ENCODE assay signal across 8 cellular contexts in the genomic region with DNA sequence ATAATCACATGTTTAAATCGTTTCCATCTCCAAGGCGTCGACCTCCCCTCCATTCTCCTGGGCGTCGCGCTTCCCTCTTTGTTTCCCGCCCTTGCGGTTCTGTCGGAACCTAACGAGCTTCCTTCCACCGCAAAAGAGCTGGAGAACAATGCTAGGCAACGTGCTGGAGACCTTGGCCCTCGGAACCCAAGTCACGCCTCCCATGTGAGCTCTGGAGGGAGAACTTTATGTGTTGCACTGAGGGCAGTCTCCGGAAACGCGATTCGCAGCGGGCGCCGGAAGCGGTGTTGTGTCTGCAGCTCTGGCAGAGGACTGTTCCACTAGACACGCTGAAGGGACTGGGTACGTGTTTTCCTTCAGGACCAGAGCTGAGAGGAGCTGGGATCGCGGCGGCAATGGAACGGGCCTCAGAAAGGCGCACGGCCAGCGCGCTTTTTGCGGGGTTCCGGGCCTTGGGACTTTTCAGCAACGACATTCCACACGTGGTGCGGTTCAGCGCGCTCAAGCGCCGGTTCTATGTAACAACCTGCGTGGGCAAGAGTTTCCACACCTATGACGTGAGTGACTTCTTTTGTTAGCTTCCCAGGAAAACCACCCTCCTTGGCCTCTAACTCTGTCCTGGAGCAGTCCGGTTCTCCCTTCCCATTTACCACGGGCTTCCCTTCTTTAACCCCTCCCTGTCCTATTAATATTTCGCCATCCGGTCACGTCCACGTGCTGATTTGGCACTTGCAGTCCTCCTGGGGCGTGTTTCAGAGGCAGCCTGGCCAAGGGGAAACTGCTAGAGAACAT. TPM values are rescaled to one million over a fixed set of nuclear protein-coding genes. Genes with fewer than 3 reads are reported as not detected.
DNase-seq lines count a peak whose midpoint lies in the region; ATAC-seq, FAIRE-seq and TF ChIP-seq lines count a peak whose summit lies in the region.

Gene WDR36, plus strand, starts transcription at position 287 of the 792 bp plus-strand sequence. Its CDS starts 109 bp downstream, at position 396.

- no peak for TF ChIP-seq CTCF in OCI-LY3 (IDR thresholded peaks at IDR 0.05; ENCODE audit: low read depth, low read length)
- TF ChIP-seq CTCF in endothelial cell of umbilical vein (IDR thresholded peaks at IDR 0.05; ENCODE audit: extremely low read depth in 1 of 2, insufficient read depth in 1 of 2, low read depth in 1 of 2, low read length in 2 of 2) = no peak
- no peak for TF ChIP-seq CTCF in mesothelial cell of epicardium (IDR thresholded peaks at IDR 0.05; ENCODE audit: unreplicated experiment)

- peaks cover 19% of the 10 kb centered on the region for H3K4me1 ChIP-seq in OCI-LY3 (ENCODE audit: low read length)
- H3K4me1 ChIP-seq in endothelial cell of umbilical vein (ENCODE audit: control insufficient read depth, extremely low read depth, insufficient read depth, low read length) = peaks cover 18% of the 10 kb centered on the region

- no peaks in the 10 kb centered on the region for H3K9me1 ChIP-seq in endothelial cell of umbilical vein (replicated peaks; ENCODE audit: control insufficient read depth, extremely low read depth, insufficient read depth, low read length)

- FAIRE-seq in endothelial cell of umbilical vein (lab: Jason Lieb, UNC) = peak; percentile 87

- CTCF ChIA-PET in endothelial cell of umbilical vein (lab: Charles Lee) = interaction anchor here (1.3 to 1.5 kb wide), 2 partner anchors 12 to 66 kb away, joined by 3 to 4 read pairs; no protein-coding TSS in a partner anchor

- H3K27me3 Mint-ChIP-seq in mesothelial cell of epicardium (ENCODE audit: low read depth) = peaks cover 7% of the 10 kb centered on the region

- H3K27ac ChIP-seq in OCI-LY3 (ENCODE audit: low read length) (peak within 1 kb of the TSS; percentile 55), endothelial cell of umbilical vein (ENCODE audit: insufficient read depth, low read depth, low read length) (peak within 1 kb of the TSS; percentile 46)

- H3K36me3 ChIP-seq in OCI-LY3 (replicated peaks; ENCODE audit: low read depth, low read length) = peaks cover 11% of the 10 kb centered on the region
- H3K36me3 ChIP-seq in endothelial cell of umbilical vein (ENCODE audit: control insufficient read depth in 2 of 2, extremely low read depth in 1 of 2, insufficient read depth in 2 of 2, low read length in 2 of 2) = peaks cover 0 to 6% of the 10 kb centered on the region in 2 experiments

- H3K27me3 ChIP-seq in OCI-LY3 (ENCODE audit: low read depth, low read length) (no peaks in the 10 kb centered on the region), endothelial cell of umbilical vein (ENCODE audit: control insufficient read depth in 2 of 2, insufficient read depth in 2 of 2, low read length in 2 of 2) (no peaks in the 10 kb centered on the region)

- H3K4me3 ChIP-seq in OCI-LY3 (ENCODE audit: low read length) (peak within 1 kb of the TSS; percentile 99), endothelial cell of umbilical vein (replicated peaks in 1 of 3; ENCODE audit: insufficient read depth in 1 of 3, low read depth in 1 of 3, low read length in 3 of 3) (peak within 1 kb of the TSS; percentile 25 to 95 (median 95))

- H3K4me3 Mint-ChIP-seq in mesothelial cell of epicardium = peak within 1 kb of the TSS; percentile 97

- peak; percentile 97 for ATAC-seq in GM21528 (IDR thresholded peaks at IDR 0.05; ENCODE audit: low FRiP score, unreplicated experiment)

- peak within 1 kb of the TSS; percentile 91 for H3K27ac Mint-ChIP-seq in mesothelial cell of epicardium

- intact Hi-C loops in endothelial cell of umbilical vein (cut with micrococcal nuclease) = loop anchor here (1.0 to 10.0 kb wide), 4 partner anchors 335 to 1613 kb away; partner anchors contain the start of genes SLC25A46 and STARD4

- TF ChIP-seq POLR2A in endothelial cell of umbilical vein (IDR thresholded peaks at IDR 0.05; ENCODE audit: low read depth, low read length) = peak; percentile 58

- H3K36me3 Mint-ChIP-seq in mesothelial cell of epicardium = peaks cover 10% of the 10 kb centered on the region

- H4K20me1 ChIP-seq in OCI-LY3 (ENCODE audit: insufficient read depth, low read length) (peaks cover 4% of the 10 kb centered on the region; the same call in 1 of the 2 replicates), endothelial cell of umbilical vein (replicated peaks; ENCODE audit: control insufficient read depth, extremely low read depth, insufficient read depth, low read length) (no peaks in the 10 kb centered on the region)

- dilution Hi-C loops in endothelial cell of umbilical vein (cut with MboI; ENCODE audit: extremely low pct_ligation_motif_present, low sequenced_read_pairs) = no loop called here

- H3K79me2 ChIP-seq in OCI-LY3 (ENCODE audit: low read length) = peaks cover 43% of the 10 kb centered on the region
- peaks cover 43% of the 10 kb centered on the region for H3K79me2 ChIP-seq in endothelial cell of umbilical vein (ENCODE audit: control insufficient read depth, insufficient read depth, low read length)

- H3K9me3 ChIP-seq in OCI-LY3 (ENCODE audit: insufficient read depth, low read length) (no peaks in the 10 kb centered on the region), endothelial cell of umbilical vein (replicated peaks; ENCODE audit: control insufficient read depth, insufficient read depth, low read length) (no peaks in the 10 kb centered on the region)

- BruUV-seq in endothelial cell of umbilical vein (replicated peaks; lab: Mats Ljungman, UMichigan) = TSS peak; percentile 66

- peak within 1 kb of the TSS; percentile 93 for H2AFZ ChIP-seq in OCI-LY3 (ENCODE audit: low read depth, low read length)
- peak within 1 kb of the TSS; percentile 86 for H2AFZ ChIP-seq in endothelial cell of umbilical vein (ENCODE audit: low read depth, low read length)

- DNase-seq in DMS 273 (lab: John Stamatoyannopoulos, UW; ENCODE audit: unreplicated experiment) (peak; percentile 97), HuH-7.5 (ENCODE audit: low spot score) (peak; percentile 59), endothelial cell of umbilical vein (ENCODE audit: low read depth, low spot score) (peak; percentile 91), mesothelial cell of epicardium (ENCODE audit: low spot score in 2 of 2, unreplicated experiment in 2 of 2) (peak; percentile 62 to 89)
- DNase-seq in activated CD8-positive, alpha-beta memory T cell treated with anti-CD3 and anti-CD28 coated beads, Interleukin-2, amount 50 U/mL, for 48 hours = peak; percentile 95
- peak; percentile 77 to 80 for DNase-seq in stimulated activated CD8-positive, alpha-beta memory T cell treated with anti-CD3 and anti-CD28 coated beads, Interleukin-15, amount 100 ng/mL, for 4 hours (ENCODE audit: low read depth in 2 of 2)

- peaks cover 24% of the 10 kb centered on the region for H3K4me1 Mint-ChIP-seq in mesothelial cell of epicardium

- POLR2A ChIA-PET in endothelial cell of umbilical vein (lab: Charles Lee) = no interaction called here

- H3K4me2 ChIP-seq in OCI-LY3 (ENCODE audit: low read length) (peak within 1 kb of the TSS; percentile 90), endothelial cell of umbilical vein (ENCODE audit: insufficient read depth, low read length) (peak within 1 kb of the TSS; percentile 91)

- peaks cover 10% of the 10 kb centered on the region for H3K9me3 Mint-ChIP-seq in mesothelial cell of epicardium

- H3K9ac ChIP-seq in OCI-LY3 (ENCODE audit: low read length) (peak within 1 kb of the TSS; percentile 86), endothelial cell of umbilical vein (replicated peaks; ENCODE audit: extremely low read depth, insufficient read depth, low read length) (peak within 1 kb of the TSS; percentile 58)

TF ChIP-seq in endothelial cell of umbilical vein, 7 proteins besides CTCF, POLR2A, EP300 and RAD21:
- no peak for TF ChIP-seq GATA2 (IDR thresholded peaks at IDR 0.05; ENCODE audit: insufficient read depth, insufficient read length, low read depth, low read length)
- TF ChIP-seq, protein P1, sequence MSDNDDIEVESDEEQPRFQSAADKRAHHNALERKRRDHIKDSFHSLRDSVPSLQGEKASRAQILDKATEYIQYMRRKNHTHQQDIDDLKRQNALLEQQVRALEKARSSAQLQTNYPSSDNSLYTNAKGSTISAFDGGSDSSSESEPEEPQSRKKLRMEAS (IDR thresholded peaks at IDR 0.05; ENCODE audit: insufficient read depth, insufficient read length) = peak; percentile 85
- TF ChIP-seq EZH2 (IDR thresholded peaks at IDR 0.05; ENCODE audit: borderline replicate concordance, low read depth, low read length, severe bottlenecking) = no peak
- TF ChIP-seq MYC (IDR thresholded peaks at IDR 0.05; ENCODE audit: low read depth, low read length) = peak; percentile 91
- TF ChIP-seq POLR2AphosphoS5 (IDR thresholded peaks at IDR 0.05; ENCODE audit: insufficient read depth, low read depth, low read length) = peak; percentile 81
- no peak for TF ChIP-seq FOS (IDR thresholded peaks at IDR 0.05; ENCODE audit: borderline replicate concordance, insufficient read depth, low read length)

RNA-seq across cellular contexts. Expression of gene WDR36, which starts in this region (rescaled TPM):
- total RNA-seq in endothelial cell of umbilical vein (30.2 and 33.8 TPM in 2 replicates), mesothelial cell of epicardium (37.6 to 40.1 TPM (median 39.7 TPM) in 3 replicates)
- 7.4 and 10.6 TPM in 2 replicates for polyA plus RNA-seq in endothelial cell of umbilical vein
- polyA plus RNA-seq in endothelial cell of umbilical vein (2011; cell fraction: cytosol; rRNA removed) = 7.3 and 8.0 TPM in 2 replicates
- polyA plus RNA-seq in endothelial cell of umbilical vein (2011; cell fraction: nucleus; rRNA removed) = 27.0 and 33.8 TPM in 2 replicates
- 15.3 and 22.6 TPM in 2 replicates for polyA plus RNA-seq in endothelial cell of umbilical vein (2012)
- 46.2 and 50.2 TPM in 2 replicates for polyA minus RNA-seq in endothelial cell of umbilical vein
- polyA minus RNA-seq in endothelial cell of umbilical vein (2011; cell fraction: cytosol; rRNA and poly(A)+ RNA removed) = 44.0 TPM
- polyA minus RNA-seq in endothelial cell of umbilical vein (2011; cell fraction: nucleus; rRNA and poly(A)+ RNA removed) = 74.8 and 86.6 TPM in 2 replicates

Comparison
In these comparisons a context has a peak if more than half of its experiments do, and no peak if none do; other contexts are left out.
1. Peak in every context shown above with its lines: DNase-seq, ATAC-seq, H3K4me3 ChIP-seq and H3K27ac ChIP-seq.